In genomic region chr3:71423151-71423906, GRCh38 we compare ENCODE assay signal across 8 cellular contexts.
DNase-seq lines count a peak whose midpoint lies in the region; ATAC-seq and TF ChIP-seq lines count a peak whose summit lies in the region.

No MANE protein-coding gene starts in this region.

- no peak for TF ChIP-seq CTCF in 22Rv1 (IDR thresholded peaks at IDR 0.05)

- CTCF ChIA-PET in HEK293T (lab: Yijun Ruan, JAX) = no interaction called here

- POLR2A ChIA-PET in HEK293T (lab: Yijun Ruan, JAX) = no interaction called here

- H3K4me1 Mint-ChIP-seq in T-helper 17 cell = peaks cover 45% of the 10 kb centered on the region

- no peak for ATAC-seq in T-helper 17 cell
- no peak for ATAC-seq in GM19463 (IDR thresholded peaks at IDR 0.05; ENCODE audit: unreplicated experiment)

- H3K9me3 ChIP-seq in T-helper 17 cell (ENCODE audit: control insufficient read depth, low read length, poor library complexity, severe bottlenecking) = no peaks in the 10 kb centered on the region

- H3K36me3 Mint-ChIP-seq in T-helper 17 cell (ENCODE audit: low read depth) = peaks cover 5% of the 10 kb centered on the region

- H3K4me3 Mint-ChIP-seq in T-helper 17 cell = peak overlapping the region; percentile 5

- DNase-seq in HEK293T (ENCODE audit: extremely low spot score) (peak; percentile 48), T-helper 17 cell (no peak), glomerular visceral epithelial cell (ENCODE audit: extremely low spot score) (peak; percentile 66), AML-193 (lab: John Stamatoyannopoulos, UW) (no peak), anterior cingulate cortex (lab: John Stamatoyannopoulos, UW) (no peak)
- DNase-seq in activated CD4-positive, CD25-positive, alpha-beta regulatory T cell (lab: John Stamatoyannopoulos, UW) = no peak

- peak overlapping the region; percentile 97 for H3K27ac Mint-ChIP-seq in T-helper 17 cell

- no peaks in the 10 kb centered on the region for H3K27me3 Mint-ChIP-seq in T-helper 17 cell

- 0 out of 2 replicates have a peak overlapping the region, but pooled peaks have one; percentile 20 for H3K27ac ChIP-seq in 22Rv1

TF ChIP-seq in HEK293T, 16 proteins besides CTCF, POLR2A, EP300 and RAD21:
- TF ChIP-seq SP1 (IDR thresholded peaks at IDR 0.05) = no peak
- no peak for TF ChIP-seq HDGF (IDR thresholded peaks at IDR 0.05; ENCODE audit: borderline replicate concordance)
- TF ChIP-seq PKNOX1 (IDR thresholded peaks at IDR 0.05) = no peak
- TF ChIP-seq ARNT (IDR thresholded peaks at IDR 0.05) = no peak
- TF ChIP-seq SUZ12 (IDR thresholded peaks at IDR 0.05) = no peak
- TF ChIP-seq FOXK2 (IDR thresholded peaks at IDR 0.05) = no peak
- no peak for TF ChIP-seq ELF4 (IDR thresholded peaks at IDR 0.05)
- no peak for TF ChIP-seq NFRKB (IDR thresholded peaks at IDR 0.05)

Comparison
In these comparisons a context has a peak if more than half of its experiments do, and no peak if none do; other contexts are left out.
1. DNase-seq: peak in HEK293T (single experiment) and glomerular visceral epithelial cell (single experiment); none in T-helper 17 cell (0 of 3), AML-193 (0 of 2), anterior cingulate cortex (0 of 58) and activated CD4-positive, CD25-positive, alpha-beta regulatory T cell (0 of 4).